Comparison of ENCODE assay signal across 1 cellular context in the genomic region with DNA sequence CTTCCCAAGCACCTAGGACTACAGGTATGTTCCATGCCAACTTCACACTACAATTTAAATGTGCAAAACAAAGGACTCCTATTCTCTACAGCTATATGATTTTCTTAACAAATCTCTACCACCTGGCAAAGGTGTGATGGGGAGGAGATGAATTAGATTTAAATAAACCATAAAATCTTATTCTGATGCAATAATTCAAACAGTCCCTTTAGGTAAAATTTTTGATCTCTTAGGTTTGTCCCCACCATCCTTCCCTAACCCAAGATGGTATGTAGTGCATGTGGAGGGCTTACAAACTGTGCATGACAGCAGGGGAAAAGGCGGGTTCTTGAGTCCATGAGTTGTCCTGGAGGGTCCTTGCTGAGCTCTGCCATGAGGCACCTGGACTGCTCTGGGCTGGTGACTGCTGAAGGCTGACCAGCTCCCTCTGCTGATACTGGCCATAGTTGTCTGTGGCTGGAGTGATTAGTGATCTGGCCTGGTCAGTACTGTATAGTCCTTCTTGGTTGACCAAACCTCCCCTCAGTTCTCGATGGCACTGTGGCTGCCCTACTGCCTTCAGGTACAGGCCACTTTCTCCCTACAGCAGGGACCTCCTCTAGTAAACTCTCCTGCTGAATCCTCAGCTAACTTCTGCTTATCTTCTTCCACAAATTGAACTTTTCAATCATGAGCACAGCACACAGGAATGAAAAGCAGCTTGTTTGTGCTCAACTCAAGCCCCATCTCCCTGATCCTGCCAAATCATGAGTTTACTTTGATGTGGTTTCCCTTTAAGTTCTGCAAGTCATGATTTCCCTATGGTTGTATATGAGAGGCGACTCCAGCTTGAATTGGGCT.
TF ChIP-seq lines count a peak whose summit lies in the region.

No MANE protein-coding gene starts in this region.

TF ChIP-seq in HepG2, 621 proteins besides CTCF, POLR2A, EP300 and RAD21:
- TF ChIP-seq ZNF749 (CRISPR knock-in tag; IDR thresholded peaks at IDR 0.05; ENCODE audit: borderline replicate concordance) (no peak), ZNF768 (CRISPR knock-in tag; IDR thresholded peaks at IDR 0.05) (peak; percentile 76), HDAC6 (IDR thresholded peaks at IDR 0.05; ENCODE audit: low read depth, low read length) (no peak), ZNF569 (CRISPR knock-in tag; IDR thresholded peaks at IDR 0.05; ENCODE audit: borderline replicate concordance) (no peak), TCF7 (IDR thresholded peaks at IDR 0.05; ENCODE audit: low read depth) (no peak), ZNF317 (CRISPR knock-in tag; IDR thresholded peaks at IDR 0.05) (no peak), NFE2L2 (IDR thresholded peaks at IDR 0.05; ENCODE audit: low read length) (peak; percentile 36; the same call in 1 of the 2 replicates), ZNF446 (CRISPR knock-in tag; IDR thresholded peaks at IDR 0.05) (no peak), EED (CRISPR knock-in tag; IDR thresholded peaks at IDR 0.05) (no peak)
- TF ChIP-seq, protein P1, sequence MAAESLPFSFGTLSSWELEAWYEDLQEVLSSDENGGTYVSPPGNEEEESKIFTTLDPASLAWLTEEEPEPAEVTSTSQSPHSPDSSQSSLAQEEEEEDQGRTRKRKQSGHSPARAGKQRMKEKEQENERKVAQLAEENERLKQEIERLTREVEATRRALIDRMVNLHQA (CRISPR knock-in tag; IDR thresholded peaks at IDR 0.05): no peak
- TF ChIP-seq, protein P2, sequence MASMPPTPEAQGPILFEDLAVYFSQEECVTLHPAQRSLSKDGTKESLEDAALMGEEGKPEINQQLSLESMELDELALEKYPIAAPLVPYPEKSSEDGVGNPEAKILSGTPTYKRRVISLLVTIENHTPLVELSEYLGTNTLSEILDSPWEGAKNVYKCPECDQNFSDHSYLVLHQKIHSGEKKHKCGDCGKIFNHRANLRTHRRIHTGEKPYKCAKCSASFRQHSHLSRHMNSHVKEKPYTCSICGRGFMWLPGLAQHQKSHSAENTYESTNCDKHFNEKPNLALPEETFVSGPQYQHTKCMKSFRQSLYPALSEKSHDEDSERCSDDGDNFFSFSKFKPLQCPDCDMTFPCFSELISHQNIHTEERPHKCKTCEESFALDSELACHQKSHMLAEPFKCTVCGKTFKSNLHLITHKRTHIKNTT (CRISPR knock-in tag; IDR thresholded peaks at IDR 0.05): no peak
- TF ChIP-seq, protein P3, sequence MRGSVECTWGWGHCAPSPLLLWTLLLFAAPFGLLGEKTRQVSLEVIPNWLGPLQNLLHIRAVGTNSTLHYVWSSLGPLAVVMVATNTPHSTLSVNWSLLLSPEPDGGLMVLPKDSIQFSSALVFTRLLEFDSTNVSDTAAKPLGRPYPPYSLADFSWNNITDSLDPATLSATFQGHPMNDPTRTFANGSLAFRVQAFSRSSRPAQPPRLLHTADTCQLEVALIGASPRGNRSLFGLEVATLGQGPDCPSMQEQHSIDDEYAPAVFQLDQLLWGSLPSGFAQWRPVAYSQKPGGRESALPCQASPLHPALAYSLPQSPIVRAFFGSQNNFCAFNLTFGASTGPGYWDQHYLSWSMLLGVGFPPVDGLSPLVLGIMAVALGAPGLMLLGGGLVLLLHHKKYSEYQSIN (CRISPR knock-in tag; IDR thresholded peaks at IDR 0.05; ENCODE audit: borderline replicate concordance): no peak
- TF ChIP-seq, protein P4, sequence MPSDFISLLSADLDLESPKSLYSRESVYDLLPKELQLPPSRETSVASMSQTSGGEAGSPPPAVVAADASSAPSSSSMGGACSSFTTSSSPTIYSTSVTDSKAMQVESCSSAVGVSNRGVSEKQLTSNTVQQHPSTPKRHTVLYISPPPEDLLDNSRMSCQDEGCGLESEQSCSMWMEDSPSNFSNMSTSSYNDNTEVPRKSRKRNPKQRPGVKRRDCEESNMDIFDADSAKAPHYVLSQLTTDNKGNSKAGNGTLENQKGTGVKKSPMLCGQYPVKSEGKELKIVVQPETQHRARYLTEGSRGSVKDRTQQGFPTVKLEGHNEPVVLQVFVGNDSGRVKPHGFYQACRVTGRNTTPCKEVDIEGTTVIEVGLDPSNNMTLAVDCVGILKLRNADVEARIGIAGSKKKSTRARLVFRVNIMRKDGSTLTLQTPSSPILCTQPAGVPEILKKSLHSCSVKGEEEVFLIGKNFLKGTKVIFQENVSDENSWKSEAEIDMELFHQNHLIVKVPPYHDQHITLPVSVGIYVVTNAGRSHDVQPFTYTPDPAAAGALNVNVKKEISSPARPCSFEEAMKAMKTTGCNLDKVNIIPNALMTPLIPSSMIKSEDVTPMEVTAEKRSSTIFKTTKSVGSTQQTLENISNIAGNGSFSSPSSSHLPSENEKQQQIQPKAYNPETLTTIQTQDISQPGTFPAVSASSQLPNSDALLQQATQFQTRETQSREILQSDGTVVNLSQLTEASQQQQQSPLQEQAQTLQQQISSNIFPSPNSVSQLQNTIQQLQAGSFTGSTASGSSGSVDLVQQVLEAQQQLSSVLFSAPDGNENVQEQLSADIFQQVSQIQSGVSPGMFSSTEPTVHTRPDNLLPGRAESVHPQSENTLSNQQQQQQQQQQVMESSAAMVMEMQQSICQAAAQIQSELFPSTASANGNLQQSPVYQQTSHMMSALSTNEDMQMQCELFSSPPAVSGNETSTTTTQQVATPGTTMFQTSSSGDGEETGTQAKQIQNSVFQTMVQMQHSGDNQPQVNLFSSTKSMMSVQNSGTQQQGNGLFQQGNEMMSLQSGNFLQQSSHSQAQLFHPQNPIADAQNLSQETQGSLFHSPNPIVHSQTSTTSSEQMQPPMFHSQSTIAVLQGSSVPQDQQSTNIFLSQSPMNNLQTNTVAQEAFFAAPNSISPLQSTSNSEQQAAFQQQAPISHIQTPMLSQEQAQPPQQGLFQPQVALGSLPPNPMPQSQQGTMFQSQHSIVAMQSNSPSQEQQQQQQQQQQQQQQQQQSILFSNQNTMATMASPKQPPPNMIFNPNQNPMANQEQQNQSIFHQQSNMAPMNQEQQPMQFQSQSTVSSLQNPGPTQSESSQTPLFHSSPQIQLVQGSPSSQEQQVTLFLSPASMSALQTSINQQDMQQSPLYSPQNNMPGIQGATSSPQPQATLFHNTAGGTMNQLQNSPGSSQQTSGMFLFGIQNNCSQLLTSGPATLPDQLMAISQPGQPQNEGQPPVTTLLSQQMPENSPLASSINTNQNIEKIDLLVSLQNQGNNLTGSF (CRISPR knock-in tag; IDR thresholded peaks at IDR 0.05): no peak
- TF ChIP-seq, protein P5, sequence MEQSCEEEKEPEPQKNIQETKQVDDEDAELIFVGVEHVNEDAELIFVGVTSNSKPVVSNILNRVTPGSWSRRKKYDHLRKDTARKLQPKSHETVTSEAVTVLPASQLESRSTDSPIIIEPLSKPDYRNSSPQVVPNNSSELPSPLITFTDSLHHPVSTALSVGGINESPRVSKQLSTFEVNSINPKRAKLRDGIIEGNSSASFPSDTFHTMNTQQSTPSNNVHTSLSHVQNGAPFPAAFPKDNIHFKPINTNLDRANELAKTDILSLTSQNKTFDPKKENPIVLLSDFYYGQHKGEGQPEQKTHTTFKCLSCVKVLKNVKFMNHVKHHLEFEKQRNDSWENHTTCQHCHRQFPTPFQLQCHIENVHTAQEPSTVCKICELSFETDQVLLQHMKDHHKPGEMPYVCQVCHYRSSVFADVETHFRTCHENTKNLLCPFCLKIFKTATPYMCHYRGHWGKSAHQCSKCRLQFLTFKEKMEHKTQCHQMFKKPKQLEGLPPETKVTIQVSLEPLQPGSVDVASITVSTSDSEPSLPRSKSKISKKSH (CRISPR knock-in tag; IDR thresholded peaks at IDR 0.05; ENCODE audit: borderline replicate concordance): no peak
- TF ChIP-seq, protein P6, sequence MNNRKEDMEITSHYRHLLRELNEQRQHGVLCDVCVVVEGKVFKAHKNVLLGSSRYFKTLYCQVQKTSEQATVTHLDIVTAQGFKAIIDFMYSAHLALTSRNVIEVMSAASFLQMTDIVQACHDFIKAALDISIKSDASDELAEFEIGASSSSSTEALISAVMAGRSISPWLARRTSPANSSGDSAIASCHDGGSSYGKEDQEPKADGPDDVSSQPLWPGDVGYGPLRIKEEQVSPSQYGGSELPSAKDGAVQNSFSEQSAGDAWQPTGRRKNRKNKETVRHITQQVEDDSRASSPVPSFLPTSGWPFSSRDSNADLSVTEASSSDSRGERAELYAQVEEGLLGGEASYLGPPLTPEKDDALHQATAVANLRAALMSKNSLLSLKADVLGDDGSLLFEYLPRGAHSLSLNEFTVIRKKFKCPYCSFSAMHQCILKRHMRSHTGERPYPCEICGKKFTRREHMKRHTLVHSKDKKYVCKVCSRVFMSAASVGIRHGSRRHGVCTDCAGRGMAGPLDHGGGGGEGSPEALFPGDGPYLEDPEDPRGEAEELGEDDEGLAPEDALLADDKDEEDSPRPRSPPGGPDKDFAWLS (CRISPR knock-in tag; IDR thresholded peaks at IDR 0.05; ENCODE audit: borderline replicate concordance): no peak
